32 cellular contexts compared by ENCODE assay signal in the genomic region with DNA sequence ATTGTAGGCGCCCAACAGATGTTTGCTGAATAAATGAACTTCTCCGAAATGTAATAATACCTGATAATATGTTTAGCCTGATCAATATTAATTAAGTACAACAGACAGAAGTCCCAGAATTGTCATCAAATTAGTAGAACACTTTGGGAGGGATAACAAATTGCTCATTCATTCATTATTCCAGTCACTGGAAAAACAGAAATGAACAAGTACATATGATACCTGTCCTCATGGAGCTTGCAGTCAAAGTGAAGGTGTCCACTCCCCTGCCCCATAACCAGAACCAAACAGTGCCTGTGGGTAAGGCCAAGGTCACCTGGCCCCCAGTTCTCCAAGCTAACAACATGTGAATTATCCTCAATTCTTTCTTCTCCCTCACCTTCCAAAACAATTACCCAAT.
"Had no signal": no experiment of that assay in that cellular context is flagged by ENCODE, and none has a peak within 500 bp of the region (broad histone marks: within the 10 kb centered on the region; RNA-seq: fewer than 3 reads in every experiment).

No MANE protein-coding gene starts in this region.

- H3K27ac Mint-ChIP-seq: activated CD4-positive, alpha-beta memory T cell treated with anti-CD3 and anti-CD28 coated beads, Interleukin-2, amount 10 ng/mL, durations not matched to agents 7 days and 5 days; activated CD4-positive, alpha-beta T cell treated with anti-CD3 and anti-CD28 coated beads for 36 hours; activated CD4-positive, alpha-beta T cell treated with anti-CD3 and anti-CD28 coated beads, Interleukin-2, amount 10 ng/mL, durations not matched to agents 24 days and 14 days; activated naive CD4-positive, alpha-beta T cell treated with anti-CD3 and anti-CD28 coated beads, Interleukin-2, amount 10 ng/mL, durations not matched to agents 7 days and 5 days; activated naive CD4-positive, alpha-beta T cell treated with anti-CD3 and anti-CD28 coated beads, Interleukin-2, amount 50 U/mL, for 72 hours; activated naive CD8-positive, alpha-beta T cell treated with anti-CD3 and anti-CD28 coated beads, Interleukin-2, amount 10 ng/mL, durations not matched to agents 7 days and 5 days; activated T-cell treated with anti-CD3 and anti-CD28 coated beads, Interleukin-2, amount 50 U/mL, for 24 hours; activated T-cell treated with anti-CD3 and anti-CD28 coated beads, Interleukin-2, amount 50 U/mL, for 72 hours; brain; T-helper 17 cell; T-helper 2 cell treated with Interferon-gamma antibody and Interleukin-4, amounts not matched to agents 5 μg/mL and 100 μg/mL, for 36 hours had no signal

- DNase-seq: activated CD4-positive, alpha-beta memory T cell treated with anti-CD3 and anti-CD28 coated beads, Interleukin-2, amount 10 ng/mL, durations not matched to agents 7 days and 5 days; activated CD4-positive, alpha-beta T cell treated with anti-CD3 and anti-CD28 coated beads for 36 hours; activated CD4-positive, alpha-beta T cell treated with anti-CD3 and anti-CD28 coated beads, Interleukin-2, amount 10 ng/mL, durations not matched to agents 24 days and 14 days; activated CD4-positive, CD25-positive, alpha-beta regulatory T cell; activated CD4-positive, CD25-positive, alpha-beta regulatory T cell treated with anti-CD3 and anti-CD28 coated beads, Interleukin-2, amount 50 U/mL, for 72 hours; activated CD8-positive, alpha-beta memory T cell treated with anti-CD3 and anti-CD28 coated beads, Interleukin-2, amount 50 U/mL, for 48 hours; activated gamma-delta T cell; activated naive CD4-positive, alpha-beta T cell; activated naive CD4-positive, alpha-beta T cell treated with anti-CD3 and anti-CD28 coated beads, Interleukin-2, amount 10 ng/mL, durations not matched to agents 7 days and 5 days; activated naive CD8-positive, alpha-beta T cell treated with anti-CD3 and anti-CD28 coated beads, Interleukin-2, amount 10 ng/mL, durations not matched to agents 7 days and 5 days; activated T-cell treated with anti-CD3 and anti-CD28 coated beads for 4 hours; activated T-cell treated with anti-CD3 and anti-CD28 coated beads, Interleukin-2, amount 50 U/mL, for 24 hours; activated T-cell treated with anti-CD3 and anti-CD28 coated beads, Interleukin-2, amount 50 U/mL, for 72 hours; central memory CD4-positive, alpha-beta T cell; cerebellar nuclear complex; colonic mucosa; effector CD8-positive, alpha-beta T cell; esophagus squamous epithelium; foreskin melanocyte; heart right ventricle; T-helper 17 cell; T1000 had no signal

- H3K36me3 ChIP-seq: ascending aorta, breast epithelium, cardiac muscle cell, colonic mucosa, esophagus squamous epithelium, gastroesophageal sphincter, heart right ventricle had no signal

- H3K27me3 ChIP-seq: ascending aorta, breast epithelium, cardiac muscle cell, colonic mucosa, esophagus squamous epithelium, heart right ventricle had no signal

- H3K4me3 ChIP-seq: ascending aorta, breast epithelium, cardiac muscle cell, colonic mucosa, esophagus squamous epithelium, gastroesophageal sphincter, heart right ventricle had no signal

- ATAC-seq: activated CD4-positive, alpha-beta T cell treated with anti-CD3 and anti-CD28 coated beads for 36 hours; activated naive CD4-positive, alpha-beta T cell treated with anti-CD3 and anti-CD28 coated beads, Interleukin-2, amount 50 U/mL, for 72 hours; activated T-cell treated with anti-CD3 and anti-CD28 coated beads, Interleukin-2, amount 50 U/mL, for 72 hours; gastroesophageal sphincter; heart right ventricle; T-helper 17 cell had no signal

- H3K4me1 ChIP-seq: breast epithelium, colonic mucosa, gastroesophageal sphincter had no signal

- H3K9me3 Mint-ChIP-seq: activated CD4-positive, alpha-beta memory T cell treated with anti-CD3 and anti-CD28 coated beads, Interleukin-2, amount 10 ng/mL, durations not matched to agents 7 days and 5 days; activated CD4-positive, alpha-beta T cell treated with anti-CD3 and anti-CD28 coated beads, Interleukin-2, amount 10 ng/mL, durations not matched to agents 24 days and 14 days; activated naive CD4-positive, alpha-beta T cell treated with anti-CD3 and anti-CD28 coated beads, Interleukin-2, amount 10 ng/mL, durations not matched to agents 7 days and 5 days; activated naive CD4-positive, alpha-beta T cell treated with anti-CD3 and anti-CD28 coated beads, Interleukin-2, amount 50 U/mL, for 72 hours; activated naive CD8-positive, alpha-beta T cell treated with anti-CD3 and anti-CD28 coated beads, Interleukin-2, amount 10 ng/mL, durations not matched to agents 7 days and 5 days; activated T-cell treated with anti-CD3 and anti-CD28 coated beads, Interleukin-2, amount 50 U/mL, for 24 hours; activated T-cell treated with anti-CD3 and anti-CD28 coated beads, Interleukin-2, amount 50 U/mL, for 72 hours; brain; T-helper 2 cell treated with Interferon-gamma antibody and Interleukin-4, amounts not matched to agents 5 μg/mL and 100 μg/mL, for 36 hours had no signal

- H3K27ac ChIP-seq: breast epithelium, cardiac muscle cell, colonic mucosa, epithelial cell of prostate, gastroesophageal sphincter, heart right ventricle had no signal

- FAIRE-seq: endometrium, endothelial cell of umbilical vein had no signal

- H3K9me3 ChIP-seq: ascending aorta, breast epithelium, colonic mucosa, esophagus squamous epithelium, gastroesophageal sphincter, heart right ventricle had no signal

- H3K4me3 Mint-ChIP-seq: activated CD4-positive, alpha-beta memory T cell treated with anti-CD3 and anti-CD28 coated beads, Interleukin-2, amount 10 ng/mL, durations not matched to agents 7 days and 5 days; activated CD4-positive, alpha-beta T cell treated with anti-CD3 and anti-CD28 coated beads for 36 hours; activated CD4-positive, alpha-beta T cell treated with anti-CD3 and anti-CD28 coated beads, Interleukin-2, amount 10 ng/mL, durations not matched to agents 24 days and 14 days; activated naive CD4-positive, alpha-beta T cell treated with anti-CD3 and anti-CD28 coated beads, Interleukin-2, amount 10 ng/mL, durations not matched to agents 7 days and 5 days; activated naive CD8-positive, alpha-beta T cell treated with anti-CD3 and anti-CD28 coated beads, Interleukin-2, amount 10 ng/mL, durations not matched to agents 7 days and 5 days; activated T-cell treated with anti-CD3 and anti-CD28 coated beads, Interleukin-2, amount 50 U/mL, for 24 hours; activated T-cell treated with anti-CD3 and anti-CD28 coated beads, Interleukin-2, amount 50 U/mL, for 72 hours; brain; T-helper 17 cell; T-helper 2 cell treated with Interferon-gamma antibody and Interleukin-4, amounts not matched to agents 5 μg/mL and 100 μg/mL, for 36 hours had no signal

- H3K36me3 Mint-ChIP-seq: activated naive CD4-positive, alpha-beta T cell treated with anti-CD3 and anti-CD28 coated beads, Interleukin-2, amount 10 ng/mL, durations not matched to agents 7 days and 5 days; activated naive CD4-positive, alpha-beta T cell treated with anti-CD3 and anti-CD28 coated beads, Interleukin-2, amount 50 U/mL, for 72 hours; activated naive CD8-positive, alpha-beta T cell treated with anti-CD3 and anti-CD28 coated beads, Interleukin-2, amount 10 ng/mL, durations not matched to agents 7 days and 5 days; brain had no signal

- H3K4me1 Mint-ChIP-seq: activated CD4-positive, alpha-beta T cell treated with anti-CD3 and anti-CD28 coated beads for 36 hours; activated CD4-positive, alpha-beta T cell treated with anti-CD3 and anti-CD28 coated beads, Interleukin-2, amount 10 ng/mL, durations not matched to agents 24 days and 14 days; activated naive CD8-positive, alpha-beta T cell treated with anti-CD3 and anti-CD28 coated beads, Interleukin-2, amount 10 ng/mL, durations not matched to agents 7 days and 5 days; brain had no signal
